Comparison of ENCODE assay signal across 18 cellular contexts in genomic region chr3:168707900-168708299, GRCh38.
DNase-seq lines count a peak whose midpoint lies in the region; ATAC-seq and TF ChIP-seq lines count a peak whose summit lies in the region.
"Had no signal": no experiment of that assay in that cellular context is flagged by ENCODE, and none has a peak within 500 bp of the region (broad histone marks: within the 10 kb centered on the region; RNA-seq: fewer than 3 reads in every experiment).

No MANE protein-coding gene starts in this region.

- ATAC-seq in GM18870 (IDR thresholded peaks at IDR 0.05; ENCODE audit: unreplicated experiment) (peak; percentile 75), GM21526 (IDR thresholded peaks at IDR 0.05; ENCODE audit: low FRiP score, unreplicated experiment) (peak; percentile 93), HG03354 (IDR thresholded peaks at IDR 0.05; ENCODE audit: poor library complexity, severe bottlenecking, unreplicated experiment) (peak; percentile 57), esophagus mucosa (no peak)
- ATAC-seq: GM23338, left lung had no signal

- H3K4me3 ChIP-seq in GM06990 (replicated peaks; ENCODE audit: low read depth, low read length), result no peak overlapping the region
- H3K4me3 ChIP-seq: GM23338, left lung, neural progenitor cell had no signal

- no peaks in the 10 kb centered on the region for H3K27me3 ChIP-seq in GM06990 (replicated peaks; ENCODE audit: control insufficient read depth, insufficient read depth, low read length)
- H3K27me3 ChIP-seq: left lung, neural progenitor cell had no signal

- no peak for TF ChIP-seq CTCF in GM06990 (IDR thresholded peaks at IDR 0.05; ENCODE audit: insufficient read depth, low read length, poor library complexity, severe bottlenecking)

- H3K36me3 ChIP-seq in GM06990 (ENCODE audit: control insufficient read depth, insufficient read depth, low read length), result no peaks in the 10 kb centered on the region
- H3K36me3 ChIP-seq: left lung, neural progenitor cell had no signal

- DNase-seq in GM06990 (ENCODE audit: extremely low read depth, insufficient read length) (peak; percentile 28), NCI-H187 (lab: John Stamatoyannopoulos, UW) (no peak), NCI-H2196 (lab: John Stamatoyannopoulos, UW; ENCODE audit: unreplicated experiment) (no peak)
- DNase-seq in stimulated activated CD4-positive, alpha-beta T cell treated with anti-CD3 and anti-CD28 coated beads, Interleukin-1b, Interleukin-23, amount 100 ng/mL, for 48 hours, result no peak
- DNase-seq: activated CD4-positive, alpha-beta T cell treated with anti-CD3 and anti-CD28 coated beads for 1 hour; activated naive CD8-positive, alpha-beta T cell treated with anti-CD3 and anti-CD28 coated beads for 36 hours; glutamatergic neuron; left lung; NCI-H1092; NCI-H526 treated with DMSO at 0.1 percent for 48 hours; Right ventricle myocardium superior; stimulated activated CD4-positive, alpha-beta T cell treated with anti-CD3 and anti-CD28 coated beads, Interleukin-4, amount 100 ng/mL, for 4 hours had no signal
